ENCODE assay signal across 1 cellular context in the genomic region with DNA sequence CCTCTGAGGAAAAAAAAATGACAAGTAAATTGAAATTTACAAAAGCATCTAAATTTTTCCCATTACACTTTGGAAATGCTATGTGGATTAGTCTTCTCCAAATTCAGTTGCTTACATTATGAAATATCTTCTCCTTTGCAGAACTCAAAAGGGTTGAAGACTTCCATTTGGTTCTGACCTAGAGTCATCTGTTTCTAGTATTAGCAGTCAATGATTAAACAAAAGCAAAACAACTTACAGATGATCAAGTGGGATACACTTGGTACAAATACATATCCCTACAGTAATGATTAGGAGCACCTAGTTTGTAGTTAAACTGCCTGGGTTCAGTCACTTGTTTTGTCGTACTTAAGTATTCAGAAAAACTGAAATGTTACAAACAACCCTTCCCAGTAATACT.
TF ChIP-seq lines count a peak whose summit lies in the region.

No MANE protein-coding gene starts in this region.

TF ChIP-seq in IMR-90, 13 proteins besides CTCF, POLR2A, EP300 and RAD21:
- TF ChIP-seq, protein P1, sequence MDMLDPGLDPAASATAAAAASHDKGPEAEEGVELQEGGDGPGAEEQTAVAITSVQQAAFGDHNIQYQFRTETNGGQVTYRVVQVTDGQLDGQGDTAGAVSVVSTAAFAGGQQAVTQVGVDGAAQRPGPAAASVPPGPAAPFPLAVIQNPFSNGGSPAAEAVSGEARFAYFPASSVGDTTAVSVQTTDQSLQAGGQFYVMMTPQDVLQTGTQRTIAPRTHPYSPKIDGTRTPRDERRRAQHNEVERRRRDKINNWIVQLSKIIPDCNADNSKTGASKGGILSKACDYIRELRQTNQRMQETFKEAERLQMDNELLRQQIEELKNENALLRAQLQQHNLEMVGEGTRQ (IDR thresholded peaks at IDR 0.05; ENCODE audit: low read depth, low read length), result no peak
- TF ChIP-seq FOS (IDR thresholded peaks at IDR 0.05; ENCODE audit: low read depth, low read length), result no peak
- no peak for TF ChIP-seq MAFK (IDR thresholded peaks at IDR 0.05; ENCODE audit: low read depth, low read length)
- no peak for TF ChIP-seq CHD1 (IDR thresholded peaks at IDR 0.05; ENCODE audit: low read depth, low read length)
- TF ChIP-seq BHLHE40 (IDR thresholded peaks at IDR 0.05; ENCODE audit: low read depth, low read length), result no peak
- TF ChIP-seq, protein P2, sequence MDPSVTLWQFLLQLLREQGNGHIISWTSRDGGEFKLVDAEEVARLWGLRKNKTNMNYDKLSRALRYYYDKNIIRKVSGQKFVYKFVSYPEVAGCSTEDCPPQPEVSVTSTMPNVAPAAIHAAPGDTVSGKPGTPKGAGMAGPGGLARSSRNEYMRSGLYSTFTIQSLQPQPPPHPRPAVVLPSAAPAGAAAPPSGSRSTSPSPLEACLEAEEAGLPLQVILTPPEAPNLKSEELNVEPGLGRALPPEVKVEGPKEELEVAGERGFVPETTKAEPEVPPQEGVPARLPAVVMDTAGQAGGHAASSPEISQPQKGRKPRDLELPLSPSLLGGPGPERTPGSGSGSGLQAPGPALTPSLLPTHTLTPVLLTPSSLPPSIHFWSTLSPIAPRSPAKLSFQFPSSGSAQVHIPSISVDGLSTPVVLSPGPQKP (IDR thresholded peaks at IDR 0.05; ENCODE audit: borderline replicate concordance, low read depth, low read length), result no peak
- TF ChIP-seq RCOR1 (IDR thresholded peaks at IDR 0.05; ENCODE audit: insufficient replicate concordance, low read length), result no peak
- TF ChIP-seq RFX5 (IDR thresholded peaks at IDR 0.05; ENCODE audit: low read depth, low read length), result no peak
TF ChIP-seq in IMR-90: peak in this region for 0.
